25 cellular contexts compared by ENCODE assay signal in genomic region chr16:27506771-27507170, GRCh38. TPM values are rescaled to one million over a fixed set of nuclear protein-coding genes. Genes with fewer than 3 reads are reported as not detected.
DNase-seq lines count a peak whose midpoint lies in the region; ATAC-seq and TF ChIP-seq lines count a peak whose summit lies in the region.
"Had no signal": no experiment of that assay in that cellular context is flagged by ENCODE, and none has a peak within 500 bp of the region (broad histone marks: within the 10 kb centered on the region; RNA-seq: fewer than 3 reads in every experiment).

No MANE protein-coding gene starts in this region.

- no peak overlapping the region for H3K9ac ChIP-seq in mammary epithelial cell (ENCODE audit: insufficient read depth, low read length)
- H3K9ac ChIP-seq: BLaER1 treated with 17β-estradiol and CSF1 and Interleukin-3, amounts not matched to agents 10 nM and 100 nM had no signal

- H3K4me3 ChIP-seq in mammary epithelial cell (replicated peaks in 1 of 3; ENCODE audit: insufficient read depth in 1 of 3, low read depth in 2 of 3, low read length in 3 of 3) = no peak overlapping the region
- H3K4me3 ChIP-seq: A549; BLaER1 treated with 17β-estradiol and CSF1 and Interleukin-3, amounts not matched to agents 10 nM and 100 nM; GM12878 had no signal

- H3K27me3 Mint-ChIP-seq in MCF 10A (ENCODE audit: insufficient read depth, unreplicated experiment) (no peaks in the 10 kb centered on the region), nephron progenitor cell (ENCODE audit: low read depth, poor library complexity) (no peaks in the 10 kb centered on the region)
- H3K27me3 Mint-ChIP-seq: B cell; CD4-positive, alpha-beta memory T cell; CD8-positive, alpha-beta memory T cell had no signal

- H3K36me3 Mint-ChIP-seq in MCF 10A (ENCODE audit: insufficient read depth, unreplicated experiment) = peaks cover 97% of the 10 kb centered on the region
- peaks cover 73% of the 10 kb centered on the region for H3K36me3 Mint-ChIP-seq in nephron progenitor cell (ENCODE audit: low read depth)
- peaks cover 96% of the 10 kb centered on the region for H3K36me3 Mint-ChIP-seq in stimulated activated effector memory CD8-positive, alpha-beta T cell treated with anti-CD3 and anti-CD28 coated beads, Interleukin-12 subunit alpha, Interleukin-12 subunit beta, amount 100 ng/mL, for 72 hours

- BruUV-seq in MCF 10A (replicated peaks; lab: Mats Ljungman, UMichigan) = no TSS peak
- no TSS peak for BruUV-seq in mammary epithelial cell (replicated peaks; lab: Mats Ljungman, UMichigan)

- H3K27ac Mint-ChIP-seq in MCF 10A (ENCODE audit: low read depth, unreplicated experiment) = peak overlapping the region; percentile 17
- peak overlapping the region; percentile 71 for H3K27ac Mint-ChIP-seq in nephron progenitor cell
- peak overlapping the region; percentile 29 for H3K27ac Mint-ChIP-seq in stimulated activated effector memory CD8-positive, alpha-beta T cell treated with anti-CD3 and anti-CD28 coated beads, Interleukin-12 subunit alpha, Interleukin-12 subunit beta, amount 100 ng/mL, for 72 hours
- H3K27ac Mint-ChIP-seq: B cell had no signal

- H3K79me2 ChIP-seq in mammary epithelial cell (ENCODE audit: insufficient read depth, low read length) = no peaks in the 10 kb centered on the region

- 95% methylated on average over 6 of the region's 17 CpGs for WGBS in mammary epithelial cell (ENCODE audit: low coverage, missing lambda C conversion rate)

- in situ Hi-C loops in mammary epithelial cell (cut with MboI; ENCODE audit: low sequenced_read_pairs in 2 of 2) = no loop called here

- H3K4me1 Mint-ChIP-seq in MCF 10A (ENCODE audit: insufficient read depth, unreplicated experiment) (peaks cover 7% of the 10 kb centered on the region), nephron progenitor cell (peaks cover 14% of the 10 kb centered on the region)
- no peaks in the 10 kb centered on the region for H3K4me1 Mint-ChIP-seq in stimulated activated effector memory CD8-positive, alpha-beta T cell treated with anti-CD3 and anti-CD28 coated beads, Interleukin-12 subunit alpha, Interleukin-12 subunit beta, amount 100 ng/mL, for 72 hours
- H3K4me1 Mint-ChIP-seq: B cell; CD4-positive, alpha-beta memory T cell; CD8-positive, alpha-beta memory T cell had no signal

- dilution Hi-C loops in mammary epithelial cell (cut with HindIII; ENCODE audit: low sequenced_read_pairs) = no loop called here

- H3K27ac ChIP-seq in mammary epithelial cell (ENCODE audit: insufficient read depth, low read depth, low read length) = no peak overlapping the region
- H3K27ac ChIP-seq in RWPE1 = peak overlapping the region; percentile 88
- H3K27ac ChIP-seq: 22Rv1; A549; BLaER1 treated with 17β-estradiol and CSF1 and Interleukin-3, amounts not matched to agents 10 nM and 100 nM; C4-2B had no signal

- no peaks in the 10 kb centered on the region for H4K20me1 ChIP-seq in mammary epithelial cell (ENCODE audit: insufficient read depth, low read length)

- peaks cover 22% of the 10 kb centered on the region for H3K4me1 ChIP-seq in mammary epithelial cell (ENCODE audit: insufficient read depth, low read length)
- H3K4me1 ChIP-seq: A549 had no signal

- POLR2A ChIA-PET in MCF 10A (lab: Yijun Ruan, JAX) = no interaction called here
- POLR2A ChIA-PET in RWPE1 (lab: Yijun Ruan, JAX; ENCODE audit: low non-redundant PET) = no interaction called here

- intact Hi-C loops in MCF 10A (cut with micrococcal nuclease) (no loop called here), mammary epithelial cell (cut with micrococcal nuclease) (loop anchor here (2.0 to 10.0 kb wide), 2 partner anchors 360 to 568 kb away; no protein-coding TSS in a partner anchor)

- CTCF ChIA-PET in MCF 10A (lab: Yijun Ruan, JAX) = no interaction called here
- CTCF ChIA-PET in mammary epithelial cell (lab: Charles Lee; ENCODE audit: low non-redundant PET) = no interaction called here
- CTCF ChIA-PET in RWPE1 (lab: Yijun Ruan, JAX) = no interaction called here

- H3K9me3 Mint-ChIP-seq in MCF 10A (ENCODE audit: unreplicated experiment) (no peaks in the 10 kb centered on the region), nephron progenitor cell (no peaks in the 10 kb centered on the region)
- H3K9me3 Mint-ChIP-seq in stimulated activated effector memory CD8-positive, alpha-beta T cell treated with anti-CD3 and anti-CD28 coated beads, Interleukin-12 subunit alpha, Interleukin-12 subunit beta, amount 100 ng/mL, for 72 hours = no peaks in the 10 kb centered on the region
- H3K9me3 Mint-ChIP-seq: CD4-positive, alpha-beta memory T cell; CD8-positive, alpha-beta memory T cell had no signal

- no peak overlapping the region for H3K4me2 ChIP-seq in mammary epithelial cell (ENCODE audit: insufficient read depth, low read depth, low read length)
- H3K4me2 ChIP-seq: A549; BLaER1 treated with 17β-estradiol and CSF1 and Interleukin-3, amounts not matched to agents 10 nM and 100 nM had no signal

- ATAC-seq in stimulated activated effector memory CD8-positive, alpha-beta T cell treated with anti-CD3 and anti-CD28 coated beads, Interleukin-12 subunit alpha, Interleukin-12 subunit beta, amount 100 ng/mL, for 72 hours = no peak
- ATAC-seq: A549, GM12878 had no signal

- H3K27me3 ChIP-seq in mammary epithelial cell (ENCODE audit: insufficient read depth, low read length) = no peaks in the 10 kb centered on the region
- H3K27me3 ChIP-seq: BLaER1 treated with 17β-estradiol and CSF1 and Interleukin-3, amounts not matched to agents 10 nM and 100 nM had no signal

- H3K36me3 ChIP-seq in mammary epithelial cell (ENCODE audit: insufficient read depth, low read length) = peaks cover 28% of the 10 kb centered on the region

- no peak for DNase-seq in MCF 10A (ENCODE audit: unreplicated experiment)
- no peak for DNase-seq in mammary epithelial cell
- DNase-seq in RWPE1 (ENCODE audit: low spot score) = no peak
- DNase-seq in nephron progenitor cell = no peak
- DNase-seq in stimulated activated effector memory CD8-positive, alpha-beta T cell treated with anti-CD3 and anti-CD28 coated beads, Interleukin-12 subunit alpha, Interleukin-12 subunit beta, amount 100 ng/mL, for 72 hours (ENCODE audit: low spot score in 2 of 2) = no peak
- no peak for DNase-seq in glomerular visceral epithelial cell (ENCODE audit: extremely low spot score)
- DNase-seq in stimulated activated CD4-positive, alpha-beta T cell treated with anti-CD3 and anti-CD28 coated beads, Interleukin-1b, Interleukin-23, amount 100 ng/mL, for 48 hours = no peak
- DNase-seq in RKO (ENCODE audit: low spot score) = no peak
- DNase-seq: AML-193; CD4-positive, alpha-beta memory T cell; CD8-positive, alpha-beta memory T cell; COR-L47; DMS 273 treated with DMSO at 0.1 percent for 48 hours; DMS153; DMS53; DMS79; DND-41; EL; GDM1 had no signal

- H3K4me3 Mint-ChIP-seq in MCF 10A (ENCODE audit: unreplicated experiment) = no peak overlapping the region
- no peak overlapping the region for H3K4me3 Mint-ChIP-seq in nephron progenitor cell
- no peak overlapping the region for H3K4me3 Mint-ChIP-seq in stimulated activated effector memory CD8-positive, alpha-beta T cell treated with anti-CD3 and anti-CD28 coated beads, Interleukin-12 subunit alpha, Interleukin-12 subunit beta, amount 100 ng/mL, for 72 hours
- H3K4me3 Mint-ChIP-seq: B cell; CD4-positive, alpha-beta memory T cell; CD8-positive, alpha-beta memory T cell had no signal

- TF ChIP-seq CTCF in MCF 10A (IDR thresholded peaks at IDR 0.05; ENCODE audit: unreplicated experiment) (no peak), mammary epithelial cell (conservative IDR thresholded peaks at IDR 0.05 in 1 of 2, IDR thresholded peaks at IDR 0.05 in 1 of 2; ENCODE audit: extremely low read depth in 1 of 2, insufficient read depth in 1 of 2, low read depth in 1 of 2, low read length in 2 of 2) (no peak), RWPE1 (conservative IDR thresholded peaks at IDR 0.05; ENCODE audit: low read depth) (no peak), nephron progenitor cell (IDR thresholded peaks at IDR 0.05) (no peak)

- no peak overlapping the region for H2AFZ ChIP-seq in mammary epithelial cell (ENCODE audit: low read depth, low read length)

- H3K9me3 ChIP-seq in mammary epithelial cell (replicated peaks; ENCODE audit: insufficient read depth, low read length) = no peaks in the 10 kb centered on the region
- H3K9me3 ChIP-seq: A549; BLaER1 treated with 17β-estradiol and CSF1 and Interleukin-3, amounts not matched to agents 10 nM and 100 nM had no signal

RNA-seq across cellular contexts. Expression of gene GTF3C1, which starts 42.9 kb away (rescaled TPM):
- total RNA-seq in MCF 10A (2022) (38.1 and 52.3 TPM in 2 replicates), mammary epithelial cell (10 to 100 TPM; 75.8 to 78.3 TPM)
- 30.8 TPM for polyA plus RNA-seq in mammary epithelial cell
- polyA minus RNA-seq in mammary epithelial cell = 116 TPM

RNA-seq across cellular contexts. Expression of gene KATNIP, which starts 43.2 kb away (rescaled TPM):
- total RNA-seq in MCF 10A (2022) (21.3 and 36.5 TPM in 2 replicates), mammary epithelial cell (10 to 100 TPM; 22.6 to 31.2 TPM)
- 13.7 TPM for polyA plus RNA-seq in mammary epithelial cell
- polyA minus RNA-seq in mammary epithelial cell = 74.2 TPM

Comparison
In these comparisons a context has a peak if more than half of its experiments do, and no peak if none do; other contexts are left out.
1. H3K27ac Mint-ChIP-seq: peak in every context shown above with its lines; median percentile 71 in nephron progenitor cell; 29 in stimulated activated effector memory CD8-positive, alpha-beta T cell treated with anti-CD3 and anti-CD28 coated beads, Interleukin-12 subunit alpha, Interleukin-12 subunit beta, amount 100 ng/mL, for 72 hours; 17 in MCF 10A.